Comparison of ENCODE assay signal across 10 cellular contexts in the genomic region with DNA sequence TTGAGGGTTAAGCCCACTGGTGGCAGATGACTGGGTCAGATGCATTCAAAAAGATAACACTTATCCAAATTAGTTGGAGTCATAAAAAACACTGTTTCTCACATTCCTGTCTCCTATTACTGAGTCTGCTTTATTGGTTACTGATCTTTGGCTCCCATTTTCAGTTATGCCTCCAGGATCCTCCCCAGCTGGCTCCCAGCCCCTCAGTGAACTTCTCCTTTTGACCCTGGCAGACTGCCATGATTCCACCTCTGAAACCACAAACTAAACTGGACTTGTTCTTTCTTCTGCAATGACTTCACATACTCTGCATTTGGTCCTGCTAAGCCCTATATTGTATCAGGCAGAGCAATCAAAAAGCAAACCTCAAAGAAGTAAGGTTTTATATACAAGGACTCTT.
A peak's percentile ranks its signal among the peaks of the same experiment; 100 is the strongest.
DNase-seq lines count a peak whose midpoint lies in the region; ATAC-seq and TF ChIP-seq lines count a peak whose summit lies in the region.
"Had no signal": no experiment of that assay in that cellular context is flagged by ENCODE, and none has a peak within 500 bp of the region (broad histone marks: within the 10 kb centered on the region; RNA-seq: fewer than 3 reads in every experiment).

No MANE protein-coding gene starts in this region.

- DNase-seq in ACHN (peak; percentile 82), MV-4-11 (lab: John Stamatoyannopoulos, UW) (peak; percentile 94), body of pancreas (peak; percentile 46 to 78 (median 67)), right lobe of liver (peak; percentile 75 to 94 (median 81)), midbrain (lab: John Stamatoyannopoulos, UW) (no peak), cerebellar cortex (ENCODE audit: low spot score) (no peak), AG08395 (ENCODE audit: low spot score) (no peak)
- DNase-seq in effector memory CD4-positive, alpha-beta T cell: no peak

- H3K27me3 ChIP-seq in body of pancreas (no peaks in the 10 kb centered on the region), right lobe of liver (no peaks in the 10 kb centered on the region)
- no peaks in the 10 kb centered on the region for H3K27me3 ChIP-seq in effector memory CD4-positive, alpha-beta T cell (replicated peaks; ENCODE audit: control insufficient read depth, insufficient read depth, low read length, poor library complexity, severe bottlenecking)

- TF ChIP-seq POLR2A in body of pancreas (IDR thresholded peaks at IDR 0.05): no peak
- TF ChIP-seq POLR2A in right lobe of liver (IDR thresholded peaks at IDR 0.05): no peak

- in situ Hi-C loops in ACHN (cut with HindIII; ENCODE audit: low pct_ligation_motif_present, low pct_unique_long_range_greater_than_20kb, low sequenced_read_pairs): no loop called here

- ATAC-seq in body of pancreas: peak; percentile 81
- peak; percentile 99 to 100 (median 99) for ATAC-seq in right lobe of liver
- ATAC-seq: stimulated activated effector memory CD8-positive, alpha-beta T cell treated with anti-CD3 and anti-CD28 coated beads, Interleukin-12 subunit alpha, Interleukin-12 subunit beta, amount 100 ng/mL, for 72 hours; T-cell had no signal

- H3K4me1 ChIP-seq in body of pancreas (no peaks in the 10 kb centered on the region), right lobe of liver (peaks cover 0 to 13% (median 3%) of the 10 kb centered on the region in 4 donors)
- H3K4me1 ChIP-seq in effector memory CD4-positive, alpha-beta T cell (ENCODE audit: control insufficient read depth, insufficient read depth, low read length, poor library complexity, severe bottlenecking): no peaks in the 10 kb centered on the region

- TF ChIP-seq CTCF in body of pancreas (IDR thresholded peaks at IDR 0.05) (no peak), right lobe of liver (IDR thresholded peaks at IDR 0.05) (no peak)

- intact Hi-C loops in body of pancreas (cut with DNase I) (no loop called here), right lobe of liver (cut with DNase I) (no loop called here)

- H3K4me3 ChIP-seq in body of pancreas: no peak overlapping the region
- peak overlapping the region in 2 of 3 donors; percentile 8 to 27 for H3K4me3 ChIP-seq in right lobe of liver
- H3K4me3 ChIP-seq in effector memory CD4-positive, alpha-beta T cell (ENCODE audit: insufficient read depth, low read depth, low read length, poor library complexity, severe bottlenecking): no peak overlapping the region

- H3K27ac ChIP-seq in body of pancreas (no peak overlapping the region), right lobe of liver (peak overlapping the region in 1 of 3 donors; percentile 48)
- H3K27ac ChIP-seq in effector memory CD4-positive, alpha-beta T cell (ENCODE audit: insufficient read depth, low read length, poor library complexity, severe bottlenecking): no peak overlapping the region

- H3K9me3 ChIP-seq in body of pancreas: no peaks in the 10 kb centered on the region
- no peaks in the 10 kb centered on the region for H3K9me3 ChIP-seq in right lobe of liver
- H3K9me3 ChIP-seq in effector memory CD4-positive, alpha-beta T cell (ENCODE audit: control insufficient read depth, low read length): no peaks in the 10 kb centered on the region

- H3K36me3 ChIP-seq in body of pancreas (replicated peaks in 1 of 2; ENCODE audit: insufficient read depth in 1 of 2, low read depth in 2 of 2) (no peaks in the 10 kb centered on the region), right lobe of liver (no peaks in the 10 kb centered on the region)
- no peaks in the 10 kb centered on the region for H3K36me3 ChIP-seq in effector memory CD4-positive, alpha-beta T cell (ENCODE audit: control insufficient read depth, insufficient read depth, low read length)

Comparison
In these comparisons a context has a peak if more than half of its experiments do, and no peak if none do; other contexts are left out.
1. DNase-seq: peak in ACHN (single experiment), MV-4-11 (single experiment), body of pancreas (4 of 4) and right lobe of liver (3 of 3); none in midbrain (single experiment), cerebellar cortex (single experiment), AG08395 (single experiment) and effector memory CD4-positive, alpha-beta T cell (0 of 3).
2. H3K4me3 ChIP-seq: peak in right lobe of liver (2 of 3); none in body of pancreas (0 of 2) and effector memory CD4-positive, alpha-beta T cell (single experiment).